ENCODE assay signal across 13 cellular contexts in the genomic region with DNA sequence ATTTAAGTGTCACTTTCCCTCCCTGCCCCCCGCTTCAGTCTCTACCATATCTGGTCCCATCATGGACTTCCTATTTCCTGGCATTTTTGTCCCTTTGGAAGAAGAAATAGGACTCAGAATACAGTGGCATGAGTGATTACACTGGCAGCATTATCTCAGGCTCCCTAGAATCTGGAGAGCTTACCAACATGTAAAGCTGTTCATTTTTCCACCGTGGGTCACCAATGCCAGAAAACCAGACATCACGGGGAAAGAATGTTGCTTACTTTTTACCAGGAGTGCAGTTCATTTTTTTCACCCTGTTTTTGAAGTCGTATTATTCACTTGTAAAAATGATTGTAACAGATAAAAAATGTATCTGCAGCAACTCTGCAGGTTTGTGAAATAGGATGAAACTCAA. TPM values are rescaled to one million over a fixed set of nuclear protein-coding genes. Genes with fewer than 3 reads are reported as not detected.
DNase-seq lines count a peak whose midpoint lies in the region; ATAC-seq and TF ChIP-seq lines count a peak whose summit lies in the region.
"Had no signal": no experiment of that assay in that cellular context is flagged by ENCODE, and none has a peak within 500 bp of the region (broad histone marks: within the 10 kb centered on the region; RNA-seq: fewer than 3 reads in every experiment).

No MANE protein-coding gene starts in this region.

- peak; percentile 56 for DNase-seq in GM04503 (ENCODE audit: low read depth)
- peak; percentile 54 for DNase-seq in adipocyte (ENCODE audit: low read depth)
- no peak for DNase-seq in NCI-H2227 treated with DMSO at 0.1 percent for 48 hours (lab: John Stamatoyannopoulos, UW)
- no peak for DNase-seq in SHP77 treated with DMSO at 0.1 percent for 48 hours (lab: John Stamatoyannopoulos, UW)
- no peak for DNase-seq in stimulated activated CD4-positive, alpha-beta T cell treated with anti-CD3 and anti-CD28 coated beads, Interleukin-4, amount 100 ng/mL, for 4 hours
- DNase-seq: activated CD4-positive, alpha-beta T cell treated with anti-CD3 and anti-CD28 coated beads for 4 hours; activated naive CD4-positive, alpha-beta T cell treated with Interleukin-2 at 50 U/mL for 16 hours; immature natural killer cell; NCI-H774 had no signal

- TF ChIP-seq POLR2A in gastroesophageal sphincter (IDR thresholded peaks at IDR 0.05) = no peak

- H3K4me1 ChIP-seq in adipocyte (ENCODE audit: control insufficient read depth, insufficient read depth, low read length) (peaks cover 34% of the 10 kb centered on the region), gastroesophageal sphincter (peaks cover 14 to 88% (median 19%) of the 10 kb centered on the region in 3 donors), skeletal muscle tissue (ENCODE audit: control insufficient read depth in 3 of 3, insufficient read depth in 3 of 3, low read length in 3 of 3) (peaks cover 18 to 29% (median 20%) of the 10 kb centered on the region in 3 donors)

- H3K27me3 ChIP-seq in adipocyte (replicated peaks; ENCODE audit: control insufficient read depth, insufficient read depth, low read length) (no peaks in the 10 kb centered on the region), gastroesophageal sphincter (no peaks in the 10 kb centered on the region), skeletal muscle tissue (ENCODE audit: control insufficient read depth in 3 of 3, insufficient read depth in 3 of 3, low read length in 3 of 3) (no peaks in the 10 kb centered on the region)
- H3K27me3 ChIP-seq: tibial nerve had no signal

- 20 to 36% methylated on average over 3 to 4 of the region's 4 CpGs for WGBS in gastroesophageal sphincter (ENCODE audit: low coverage in 1 of 2), 2 donors

- H3K36me3 ChIP-seq in adipocyte (ENCODE audit: control insufficient read depth, insufficient read depth, low read length, severe bottlenecking) (no peaks in the 10 kb centered on the region), gastroesophageal sphincter (no peaks in the 10 kb centered on the region), skeletal muscle tissue (ENCODE audit: control insufficient read depth in 3 of 3, insufficient read depth in 3 of 3, low read length in 3 of 3) (no peaks in the 10 kb centered on the region)

- H3K9ac ChIP-seq in adipocyte (ENCODE audit: low read length) (no peak overlapping the region), skeletal muscle tissue (ENCODE audit: low read depth in 1 of 3, low read length in 3 of 3) (no peak overlapping the region)

- ATAC-seq in gastroesophageal sphincter = no peak
- ATAC-seq in HG03139 (IDR thresholded peaks at IDR 0.05; ENCODE audit: unreplicated experiment) = no peak

- H3K27ac ChIP-seq in gastroesophageal sphincter (peak overlapping the region; percentile 72 to 81 (median 75)), skeletal muscle tissue (ENCODE audit: low read depth, low read length) (peak overlapping the region; percentile 58)

- no peak for TF ChIP-seq EP300 in gastroesophageal sphincter (IDR thresholded peaks at IDR 0.05)

- H3K9me3 ChIP-seq in adipocyte (ENCODE audit: control insufficient read depth, low read length) (no peaks in the 10 kb centered on the region), gastroesophageal sphincter (no peaks in the 10 kb centered on the region), skeletal muscle tissue (ENCODE audit: control insufficient read depth in 3 of 3, low read length in 3 of 3) (no peaks in the 10 kb centered on the region)
- H3K9me3 ChIP-seq: tibial nerve had no signal

- H3K4me3 ChIP-seq in adipocyte (ENCODE audit: low read length) (peak overlapping the region; percentile 67), gastroesophageal sphincter (no peak overlapping the region), skeletal muscle tissue (ENCODE audit: low read length in 3 of 3) (no peak overlapping the region)
- H3K4me3 ChIP-seq: tibial nerve had no signal

- TF ChIP-seq CTCF in gastroesophageal sphincter (IDR thresholded peaks at IDR 0.05) = no peak

RNA-seq across cellular contexts. Expression of gene BACH1, which starts 44.8 kb away (rescaled TPM):
- total RNA-seq in gastroesophageal sphincter (10 to 100 TPM; 43.6 to 60.9 (median 52.3) TPM), skeletal muscle tissue (126 TPM)

Comparison
In these comparisons a context has a peak if more than half of its experiments do, and no peak if none do; other contexts are left out.
1. DNase-seq: peak in GM04503 (single experiment) and adipocyte (single experiment); none in NCI-H2227 treated with DMSO at 0.1 percent for 48 hours (single experiment), SHP77 treated with DMSO at 0.1 percent for 48 hours (single experiment) and stimulated activated CD4-positive, alpha-beta T cell treated with anti-CD3 and anti-CD28 coated beads, Interleukin-4, amount 100 ng/mL, for 4 hours (0 of 2).